20 cellular contexts compared by ENCODE assay signal in the genomic region with DNA sequence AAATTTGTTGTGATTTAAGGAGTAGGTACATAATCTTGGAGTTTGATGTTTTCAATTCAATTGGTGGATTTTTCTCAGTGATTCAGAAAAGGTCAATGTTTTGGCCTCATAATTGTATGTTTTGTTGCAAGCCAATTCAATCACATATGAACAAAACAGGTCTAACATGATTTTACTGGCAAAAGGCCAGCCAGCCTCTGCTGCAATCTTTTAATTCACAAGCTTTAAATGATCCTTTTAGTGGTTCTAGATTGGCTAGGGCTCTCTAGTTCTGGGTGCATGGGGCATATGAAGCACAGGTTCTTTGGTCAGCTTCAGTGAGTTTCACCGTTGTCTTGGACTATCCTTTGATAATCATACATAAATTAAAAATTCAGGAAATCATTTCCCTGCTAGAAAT. TPM values are rescaled to one million over a fixed set of nuclear protein-coding genes. Genes with fewer than 3 reads are reported as not detected.
"Had no signal": no experiment of that assay in that cellular context is flagged by ENCODE, and none has a peak within 500 bp of the region (broad histone marks: within the 10 kb centered on the region; RNA-seq: fewer than 3 reads in every experiment).

No MANE protein-coding gene starts in this region.

- H3K9me3 ChIP-seq: colonic mucosa, suprapubic skin had no signal

- H3K4me3 ChIP-seq: colonic mucosa, skin epidermis, suprapubic skin had no signal

- ATAC-seq: right cardiac atrium; stimulated activated naive CD8-positive, alpha-beta T cell treated with anti-CD3 and anti-CD28 coated beads, Interleukin-15, Interleukin-2, amounts not matched to agents 100 U/mL and 50 U/mL, for 24 hours; WTC11 had no signal

- H3K36me3 ChIP-seq: colonic mucosa, suprapubic skin had no signal

- H3K27ac ChIP-seq: colonic mucosa, foreskin keratinocyte, skin epidermis, suprapubic skin had no signal

- DNase-seq: activated CD4-positive, alpha-beta memory T cell treated with anti-CD3 and anti-CD28 coated beads, Interleukin-2, amount 10 ng/mL, durations not matched to agents 7 days and 5 days; activated CD4-positive, alpha-beta T cell treated with anti-CD3 and anti-CD28 coated beads for 4 hours; activated effector memory CD4-positive, alpha-beta T cell treated with Interleukin-2 at 50 U/mL for 16 hours; activated T-cell treated with anti-CD3 and anti-CD28 coated beads, Interleukin-2, amount 50 U/mL, for 24 hours; central memory CD4-positive, alpha-beta T cell; colonic mucosa; glutamatergic neuron; immature natural killer cell; nephron progenitor cell; occipital lobe; right cardiac atrium; stimulated activated naive CD8-positive, alpha-beta T cell treated with anti-CD3 and anti-CD28 coated beads, Interleukin-15, Interleukin-2, amounts not matched to agents 100 U/mL and 50 U/mL, for 24 hours; trophoblast cell had no signal

- H3K27me3 ChIP-seq: colonic mucosa, foreskin keratinocyte, suprapubic skin had no signal

- H3K4me1 ChIP-seq: colonic mucosa, foreskin keratinocyte, suprapubic skin had no signal

RNA-seq across cellular contexts. Expression of a gene that starts 19.2 kb away (rescaled TPM):
- total RNA-seq: activated CD4-positive, alpha-beta memory T cell treated with anti-CD3 and anti-CD28 coated beads, Interleukin-2, amount 10 ng/mL, durations not matched to agents 7 days and 5 days; mesenteric fat pad; occipital lobe; posterior vena cava; right cardiac atrium had no signal

RNA-seq across cellular contexts. Expression of a gene that starts 45.6 kb away (rescaled TPM):
- total RNA-seq: activated CD4-positive, alpha-beta memory T cell treated with anti-CD3 and anti-CD28 coated beads, Interleukin-2, amount 10 ng/mL, durations not matched to agents 7 days and 5 days; colonic mucosa; foreskin keratinocyte; lower leg skin; mesenteric fat pad; occipital lobe; posterior vena cava; right cardiac atrium; suprapubic skin; WTC11 had no signal
